ENCODE assay signal across 15 cellular contexts in genomic region chr6:57177545-57178225, GRCh38. TPM values are rescaled to one million over a fixed set of nuclear protein-coding genes. Genes with fewer than 3 reads are reported as not detected.
DNase-seq lines count a peak whose midpoint lies in the region; ATAC-seq and TF ChIP-seq lines count a peak whose summit lies in the region.
"Had no signal": no experiment of that assay in that cellular context is flagged by ENCODE, and none has a peak within 500 bp of the region (broad histone marks: within the 10 kb centered on the region; RNA-seq: fewer than 3 reads in every experiment).

No MANE protein-coding gene starts in this region.

- H3K27me3 ChIP-seq in IMR-90 (ENCODE audit: control insufficient read depth, insufficient read depth, low read length) (no peaks in the 10 kb centered on the region), gastroesophageal sphincter (no peaks in the 10 kb centered on the region), tibial artery (no peaks in the 10 kb centered on the region)

- BruUV-seq in IMR-90 (replicated peaks; lab: Mats Ljungman, UMichigan), result no TSS peak

- H3K36me3 ChIP-seq in IMR-90 (ENCODE audit: control insufficient read depth, insufficient read depth, low read length) (peaks cover 20% of the 10 kb centered on the region), gastroesophageal sphincter (peaks cover 0 to 9% of the 10 kb centered on the region in 2 donors), tibial artery (peaks cover 2 to 13% (median 8%) of the 10 kb centered on the region in 3 donors)

- H3K14ac ChIP-seq in IMR-90 (replicated peaks; ENCODE audit: low read depth, low read length), result peak overlapping the region; percentile 53

- 75% methylated on average over 4 of the region's 11 CpGs; no CpG with 5 or more reads in 1 of the 2 experiments for WGBS in IMR-90 (ENCODE audit: extremely low coverage in 2 of 2, insufficient read length in 1 of 2), 2 experiments
- 10 to 19% methylated on average over 5 to 11 of the region's 11 CpGs for WGBS in gastroesophageal sphincter (ENCODE audit: low coverage in 1 of 2), 2 donors

- no peaks in the 10 kb centered on the region for H3K9me3 ChIP-seq in IMR-90 (ENCODE audit: control insufficient read depth, insufficient read depth, low read length)
- H3K9me3 ChIP-seq in gastroesophageal sphincter, result no peaks in the 10 kb centered on the region
- H3K9me3 ChIP-seq in tibial artery, result no peaks in the 10 kb centered on the region

- TF ChIP-seq EP300 in gastroesophageal sphincter (IDR thresholded peaks at IDR 0.05), result no peak

- H3K79me1 ChIP-seq in IMR-90 (ENCODE audit: low read depth in 1 of 2, low read length in 2 of 2), result peaks cover 0 to 47% of the 10 kb centered on the region in 2 experiments; a peak in 3 of 4 replicates

- peak overlapping the region; percentile 10; the same call in 1 of the 2 replicates for H2AK5ac ChIP-seq in IMR-90 (ENCODE audit: low read depth, low read length)

- H3K4me1 ChIP-seq in IMR-90 (ENCODE audit: control insufficient read depth, insufficient read depth, low read length) (peaks cover 20% of the 10 kb centered on the region), gastroesophageal sphincter (peaks cover 16 to 75% (median 19%) of the 10 kb centered on the region in 3 donors), tibial artery (peaks cover 5 to 78% (median 41%) of the 10 kb centered on the region in 4 donors)

- H4K8ac ChIP-seq in IMR-90 (ENCODE audit: low read depth in 2 of 2, low read length in 2 of 2), result peak overlapping the region; percentile 6 to 37; a peak in 2 of 4 replicates

- H3K4me2 ChIP-seq in IMR-90 (ENCODE audit: low read depth, low read length), result peak overlapping the region; percentile 60
- H3K4me2 ChIP-seq: KMS-11 had no signal

- H3K18ac ChIP-seq in IMR-90 (ENCODE audit: low read depth, low read length), result no peak overlapping the region; the same call in 1 of the 2 replicates

- DNase-seq in IMR-90 (peak; percentile 30), myocyte (ENCODE audit: low read depth) (peak; percentile 36), tibial artery (peak; percentile 81 to 82), GM19240 (ENCODE audit: insufficient read length, low spot score) (no peak)
- DNase-seq in stimulated activated CD4-positive, alpha-beta T cell treated with anti-CD3 and anti-CD28 coated beads, Interleukin-12 subunit alpha, Interleukin-12 subunit beta, amount 100 ng/mL, for 4 hours, result no peak
- DNase-seq: activated CD4-positive, alpha-beta T cell treated with anti-CD3 and anti-CD28 coated beads for 1 hour; CD8-positive, alpha-beta memory T cell; endodermal cell; NCI-H1930 had no signal

- H3K4me3 ChIP-seq in IMR-90 (ENCODE audit: insufficient read depth, low read depth, low read length) (no peak overlapping the region), gastroesophageal sphincter (peak overlapping the region; percentile 8 to 22), tibial artery (peak overlapping the region; percentile 27 to 33)

- peak; percentile 6 for ATAC-seq in IMR-90 (ENCODE audit: low read depth)
- peak; percentile 83 for ATAC-seq in gastroesophageal sphincter
- ATAC-seq in GM19395 (IDR thresholded peaks at IDR 0.05; ENCODE audit: unreplicated experiment), result no peak
- no peak for ATAC-seq in HG03442 (IDR thresholded peaks at IDR 0.05; ENCODE audit: unreplicated experiment)
- ATAC-seq: natural killer cell treated with Interleukin-12 subunit alpha and Interleukin-12 subunit beta and Interleukin-15 and Interleukin-18, amount 100 ng/mL, for 72 hours; stimulated activated memory B cell treated with anti-CD40 and anti-IgM and Interleukin-4, amounts not matched to agents 10 μg/mL and 1 μg/mL and 100 μg/mL, for 72 hours had no signal

- H3K4ac ChIP-seq in IMR-90 (ENCODE audit: low read depth, low read length), result peak overlapping the region; percentile 44

- in situ Hi-C loops in IMR-90 (cut with MboI; ENCODE audit: low sequenced_read_pairs), result no loop called here

- H2BK15ac ChIP-seq in IMR-90 (ENCODE audit: low read depth, low read length), result no peak overlapping the region

- H2AK9ac ChIP-seq in IMR-90 (replicated peaks; ENCODE audit: low read depth, low read length, poor library complexity), result no peak overlapping the region

- H2BK20ac ChIP-seq in IMR-90 (ENCODE audit: low read depth, low read length), result no peak overlapping the region

- no peak for TF ChIP-seq CTCF in IMR-90 (conservative IDR thresholded peaks at IDR 0.05; ENCODE audit: low read depth, low read length)
- no peak for TF ChIP-seq CTCF in gastroesophageal sphincter (IDR thresholded peaks at IDR 0.05)
- no peak for TF ChIP-seq CTCF in tibial artery (IDR thresholded peaks at IDR 0.05)

- TF ChIP-seq POLR2A in IMR-90 (IDR thresholded peaks at IDR 0.05; ENCODE audit: low read depth, low read length), result no peak
- no peak for TF ChIP-seq POLR2A in gastroesophageal sphincter (IDR thresholded peaks at IDR 0.05)

- H3K9ac ChIP-seq in IMR-90 (ENCODE audit: low read depth, low read length), result peak overlapping the region; percentile 43
- H3K9ac ChIP-seq: KMS-11 had no signal

- H3K27ac ChIP-seq in IMR-90 (ENCODE audit: insufficient read depth, low read length) (peak overlapping the region; percentile 57; the same call in 1 of the 2 replicates), gastroesophageal sphincter (peak overlapping the region; percentile 79 to 98 (median 96)), tibial artery (peak overlapping the region; percentile 90 to 92)
- H3K27ac ChIP-seq: KMS-11 had no signal

- H3K9me1 ChIP-seq in IMR-90 (ENCODE audit: insufficient read depth, low read length), result peaks cover 13% of the 10 kb centered on the region

- H3K56ac ChIP-seq in IMR-90 (ENCODE audit: extremely low read depth, insufficient read depth, low read length), result no peak overlapping the region

- no peak overlapping the region for H2AFZ ChIP-seq in IMR-90 (replicated peaks; ENCODE audit: low read length, poor library complexity)

- H4K5ac ChIP-seq in IMR-90 (ENCODE audit: low read depth, low read length), result no peak overlapping the region

- H4K91ac ChIP-seq in IMR-90 (ENCODE audit: insufficient read depth, low read depth, low read length), result 0 out of 2 replicates have a peak overlapping the region, but pooled peaks have one; percentile 13

- peak overlapping the region; percentile 36; the same call in 1 of the 2 replicates for H3K23ac ChIP-seq in IMR-90 (ENCODE audit: low read depth, low read length)

- no peak overlapping the region for H2BK120ac ChIP-seq in IMR-90 (ENCODE audit: low read depth, low read length)

- intact Hi-C loops in IMR-90 (cut with micrococcal nuclease) (no loop called here), tibial artery (cut with DNase I; ENCODE audit: low total_unique reads) (loop anchor here (10.0 kb wide), 1 partner anchor 87 kb away; no protein-coding TSS in a partner anchor)

- TF ChIP-seq RAD21 in IMR-90 (IDR thresholded peaks at IDR 0.05; ENCODE audit: low read length), result no peak

- dilution Hi-C loops in IMR-90 (cut with HindIII; ENCODE audit: low sequenced_read_pairs, unreplicated experiment), result no loop called here

- POLR2A ChIA-PET in IMR-90 (lab: Charles Lee; ENCODE audit: unreplicated experiment), result interaction anchor here (0.6 kb wide), 1 partner anchor 25 kb away, joined by 4 read pairs; no protein-coding TSS in a partner anchor

- H2BK5ac ChIP-seq in IMR-90 (ENCODE audit: low read depth, low read length, poor library complexity, severe bottlenecking), result peak overlapping the region; percentile 47

- CTCF ChIA-PET in IMR-90 (lab: Yijun Ruan, JAX), result no interaction called here

- H4K20me1 ChIP-seq in IMR-90 (ENCODE audit: insufficient read depth, low read length), result peaks cover 55% of the 10 kb centered on the region

TF ChIP-seq in IMR-90, 13 proteins besides CTCF, POLR2A, EP300 and RAD21 (continues in another document):
- no peak for TF ChIP-seq MAFK (IDR thresholded peaks at IDR 0.05; ENCODE audit: low read depth, low read length)
- TF ChIP-seq ELK1 (IDR thresholded peaks at IDR 0.05; ENCODE audit: borderline replicate concordance, low read depth, low read length), result no peak
- TF ChIP-seq RFX5 (IDR thresholded peaks at IDR 0.05; ENCODE audit: low read depth, low read length), result no peak
- TF ChIP-seq USF2 (IDR thresholded peaks at IDR 0.05; ENCODE audit: low read depth, low read length), result no peak
- TF ChIP-seq BHLHE40 (IDR thresholded peaks at IDR 0.05; ENCODE audit: low read depth, low read length), result no peak
- no peak for TF ChIP-seq MAZ (IDR thresholded peaks at IDR 0.05; ENCODE audit: borderline replicate concordance, low read depth, low read length)
- TF ChIP-seq NFE2L2 (IDR thresholded peaks at IDR 0.05; ENCODE audit: low read depth, low read length), result no peak
- TF ChIP-seq RCOR1 (IDR thresholded peaks at IDR 0.05; ENCODE audit: insufficient replicate concordance, low read length), result no peak
- no peak for TF ChIP-seq CEBPB (IDR thresholded peaks at IDR 0.05; ENCODE audit: low read depth, low read length)

RNA-seq across cellular contexts. Expression of gene BAG2, which starts 5.6 kb away (rescaled TPM):
- total RNA-seq in IMR-90 (2012; rRNA removed), result 10.0 and 19.2 TPM in 2 replicates
- polyA plus RNA-seq in IMR-90 (2012; rRNA removed), result 6.7 and 8.1 TPM in 2 replicates
- polyA plus RNA-seq in IMR-90 (2012; cell fraction: cytosol; rRNA removed), result 2.7 and 3.0 TPM in 2 replicates
- polyA plus RNA-seq in IMR-90 (2012; cell fraction: nucleus; rRNA removed; ENCODE audit: low replicate concordance), result 1.2 and 4.9 TPM in 2 replicates
- 10 to 100 TPM; 40.8 to 50.6 (median 46.3) TPM for total RNA-seq in gastroesophageal sphincter
- 39.5 and 50.5 TPM in 2 replicates for total RNA-seq in myocyte
- polyA plus RNA-seq in myocyte (2012), result 7.4 TPM

RNA-seq across cellular contexts. Expression of gene RAB23, which starts 44.4 kb away (rescaled TPM):
- total RNA-seq in IMR-90 (2012; rRNA removed), result 13.3 and 28.9 TPM in 2 replicates
- 7.8 and 10.8 TPM in 2 replicates for polyA plus RNA-seq in IMR-90 (2012; rRNA removed)
- polyA plus RNA-seq in IMR-90 (2012; cell fraction: cytosol; rRNA removed), result 1.8 and 2.0 TPM in 2 replicates
- polyA plus RNA-seq in IMR-90 (2012; cell fraction: nucleus; rRNA removed; ENCODE audit: low replicate concordance), result 0.72 and 6.9 TPM in 2 replicates
- 100 to 1,000 TPM in 1 of 4 donors, 10 to 100 TPM in 3; 45.5 to 107 (median 78.1) TPM for total RNA-seq in gastroesophageal sphincter
- 52.8 and 56.1 TPM in 2 replicates for total RNA-seq in myocyte
- polyA plus RNA-seq in myocyte (2012), result 25.2 TPM

Comparison
In these comparisons a context has a peak if more than half of its experiments do, and no peak if none do; other contexts are left out.
1. ATAC-seq: peak in IMR-90 (single experiment) and gastroesophageal sphincter (single experiment); none in GM19395 (single experiment) and HG03442 (single experiment).
2. DNase-seq: peak in IMR-90 (single experiment), myocyte (single experiment) and tibial artery (2 of 2); none in GM19240 (single experiment) and stimulated activated CD4-positive, alpha-beta T cell treated with anti-CD3 and anti-CD28 coated beads, Interleukin-12 subunit alpha, Interleukin-12 subunit beta, amount 100 ng/mL, for 4 hours (single experiment).
3. Peak in every context shown above with its lines, with median percentiles within 50 percentile points of each other: H3K27ac ChIP-seq.